In the genomic region with DNA sequence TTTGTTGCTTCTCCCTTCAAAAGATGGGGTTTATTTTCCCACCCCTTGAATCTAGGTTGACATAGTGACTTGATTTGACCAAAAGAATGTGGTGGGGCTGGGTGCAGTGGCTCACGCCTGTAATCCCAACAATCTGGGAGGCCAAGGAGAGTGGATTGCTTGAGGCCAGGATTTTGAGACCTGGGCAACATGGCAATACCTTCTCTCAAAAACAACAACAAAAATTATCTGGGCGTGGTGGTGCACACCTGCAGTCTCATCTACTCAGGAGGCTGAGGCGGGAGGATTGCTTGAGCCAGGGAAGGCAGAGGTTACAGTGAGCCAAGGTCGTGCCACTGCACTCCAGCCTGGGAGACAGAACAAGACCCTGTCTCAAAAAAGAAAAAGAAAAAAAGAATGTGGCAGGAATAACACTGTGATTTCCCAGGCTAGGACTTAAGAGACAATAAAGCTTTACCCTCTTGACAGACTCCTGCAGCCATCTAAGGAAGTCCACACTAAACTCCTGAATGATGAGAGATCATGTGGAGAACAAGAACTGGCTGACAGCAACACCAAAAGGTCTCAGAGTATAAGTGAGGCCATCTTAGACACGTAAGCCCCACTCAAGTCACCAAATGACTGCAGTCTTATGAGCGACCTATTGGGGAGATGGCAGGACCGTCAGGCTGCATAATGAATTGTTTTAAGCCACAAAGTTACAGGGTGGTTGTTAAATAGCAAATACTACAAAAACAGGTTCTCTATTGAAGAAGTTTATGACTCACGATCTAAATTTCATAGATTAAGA, we compare ENCODE assay signal across 15 cellular contexts. TPM values are rescaled to one million over a fixed set of nuclear protein-coding genes. Genes with fewer than 3 reads are reported as not detected.
DNase-seq lines count a peak whose midpoint lies in the region; ATAC-seq, FAIRE-seq and TF ChIP-seq lines count a peak whose summit lies in the region.
"Had no signal": no experiment of that assay in that cellular context is flagged by ENCODE, and none has a peak within 500 bp of the region (broad histone marks: within the 10 kb centered on the region; RNA-seq: fewer than 3 reads in every experiment).

No MANE protein-coding gene starts in this region.

- RAD21 ChIA-PET in GM12878 (lab: Charles Lee; ENCODE audit: unreplicated experiment): no interaction called here

- DNase-seq in cardiac muscle cell (ENCODE audit: low read depth in 1 of 2, low spot score in 1 of 2): no peak
- DNase-seq in Right ventricle myocardium inferior (ENCODE audit: missing footprints): no peak
- no peak for DNase-seq in GM12878 (ENCODE audit: low read depth, low spot score)
- no peak for DNase-seq in lower lobe of right lung
- no peak for DNase-seq in vagina (ENCODE audit: extremely low spot score in 2 of 2)
- DNase-seq in middle frontal gyrus (ENCODE audit: extremely low spot score, low spot score): no peak
- DNase-seq: activated CD8-positive, alpha-beta memory T cell treated with anti-CD3 and anti-CD28 coated beads for 24 hours; activated effector memory CD4-positive, alpha-beta T cell treated with anti-CD3 and anti-CD28 coated beads, Interleukin-2, amount 50 U/mL, for 16 hours; left colon; NCI-H187 treated with DMSO at 0.1 percent for 48 hours; NCI-H748 treated with DMSO at 0.1 percent for 48 hours; nephron progenitor cell; stimulated activated naive B cell treated with anti-CD40 and anti-IgM and Interleukin-4, amounts not matched to agents 10 μg/mL and 1 μg/mL and 100 μg/mL, for 72 hours had no signal

- CTCF ChIA-PET in GM12878 (lab: Yijun Ruan, JAX): no interaction called here

- H3K9ac ChIP-seq in GM12878 (ENCODE audit: control insufficient read depth, insufficient read depth, low read length): no peak overlapping the region

- H3K9me3 ChIP-seq in cardiac muscle cell (ENCODE audit: low read depth): no peaks in the 10 kb centered on the region
- H3K9me3 ChIP-seq in GM12878 (replicated peaks; ENCODE audit: control insufficient read depth, insufficient read depth, low read length): no peaks in the 10 kb centered on the region
- H3K9me3 ChIP-seq in lower lobe of right lung: no peaks in the 10 kb centered on the region
- H3K9me3 ChIP-seq in vagina: no peaks in the 10 kb centered on the region

- no peaks in the 10 kb centered on the region for H3K79me2 ChIP-seq in GM12878 (ENCODE audit: control insufficient read depth, insufficient read depth, low read length)

- H3K4me2 ChIP-seq in GM12878 (ENCODE audit: control insufficient read depth, insufficient read depth): no peak overlapping the region

- H3K4me1 ChIP-seq in cardiac muscle cell (ENCODE audit: low read depth) (peaks cover 15% of the 10 kb centered on the region), GM12878 (ENCODE audit: control insufficient read depth, insufficient read depth, low read length) (no peaks in the 10 kb centered on the region), lower lobe of right lung (peaks cover 22% of the 10 kb centered on the region), vagina (peaks cover 21% of the 10 kb centered on the region)

- SMC1A ChIA-PET in GM12878 (lab: Charles Lee; ENCODE audit: uncharacterized antibody, unreplicated experiment): no interaction called here

- no peak for TF ChIP-seq EP300 in GM12878 (IDR thresholded peaks at IDR 0.05; ENCODE audit: borderline replicate concordance in 1 of 2, control insufficient read depth in 1 of 2, low read depth in 2 of 2, low read length in 2 of 2)

- TF ChIP-seq CTCF in cardiac muscle cell (IDR thresholded peaks at IDR 0.05; ENCODE audit: low read depth, low read length) (no peak), GM12878 (IDR thresholded peaks at IDR 0.05 in 2 of 3, conservative IDR thresholded peaks at IDR 0.05 in 1 of 3; ENCODE audit: control insufficient read depth in 2 of 3, extremely low read depth in 1 of 3, insufficient read depth in 1 of 3, low read depth in 3 of 3, low read length in 3 of 3) (no peak), lower lobe of right lung (IDR thresholded peaks at IDR 0.05) (no peak), vagina (IDR thresholded peaks at IDR 0.05) (no peak)

- H3K27ac ChIP-seq in cardiac muscle cell: peak overlapping the region; percentile 30
- no peak overlapping the region for H3K27ac ChIP-seq in GM12878 (ENCODE audit: control insufficient read depth, insufficient read depth)
- H3K27ac ChIP-seq in lower lobe of right lung: peak overlapping the region; percentile 51
- H3K27ac ChIP-seq in vagina: peak overlapping the region; percentile 42

- ATAC-seq in Right ventricle myocardium inferior (no peak), GM12878 (no peak), lower lobe of right lung (peak; percentile 18 to 37), HG02884 (IDR thresholded peaks at IDR 0.05; ENCODE audit: unreplicated experiment) (no peak), GM21825 (IDR thresholded peaks at IDR 0.05; ENCODE audit: unreplicated experiment) (no peak)
- ATAC-seq: left colon; stimulated activated naive B cell treated with anti-CD40 and anti-IgM and Interleukin-4, amounts not matched to agents 10 μg/mL and 1 μg/mL and 100 μg/mL, for 72 hours had no signal

- POLR2A ChIA-PET in GM12878 (lab: Charles Lee): interaction anchor here (0.5 kb wide), 1 partner anchor 8 kb away, joined by 7 read pairs; no protein-coding TSS in a partner anchor

- in situ Hi-C loops in GM12878 (cut with MboI): no loop called here

- no peaks in the 10 kb centered on the region for H3K36me3 ChIP-seq in cardiac muscle cell
- H3K36me3 ChIP-seq in GM12878 (ENCODE audit: control insufficient read depth in 2 of 2, insufficient read depth in 2 of 2, low read length in 1 of 2): no peaks in the 10 kb centered on the region
- no peaks in the 10 kb centered on the region for H3K36me3 ChIP-seq in lower lobe of right lung
- no peaks in the 10 kb centered on the region for H3K36me3 ChIP-seq in vagina

- FAIRE-seq in GM12878 (lab: Jason Lieb, UNC): no peak

- no peak for TF ChIP-seq RAD21 in GM12878 (IDR thresholded peaks at IDR 0.05; ENCODE audit: insufficient read depth, low read depth, low read length)

- intact Hi-C loops in Right ventricle myocardium inferior (cut with DNase I): no loop called here
- intact Hi-C loops in GM12878 (cut with micrococcal nuclease; ENCODE audit: unreplicated experiment): no loop called here
- intact Hi-C loops in lower lobe of right lung (cut with DNase I): no loop called here
- intact Hi-C loops in vagina (cut with DNase I): no loop called here

- no peaks in the 10 kb centered on the region for H4K20me1 ChIP-seq in GM12878 (ENCODE audit: control insufficient read depth, insufficient read depth)

- no TSS peak for BruUV-seq in GM12878 (replicated peaks; lab: Mats Ljungman, UMichigan)

- 58% methylated on average over 8 of the region's 8 CpGs for WGBS in GM12878 (ENCODE audit: insufficient coverage, insufficient replicate concordance, low lambda C conversion rate, missing lambda C conversion rate)

- H3K27me3 ChIP-seq in cardiac muscle cell (no peaks in the 10 kb centered on the region), GM12878 (replicated peaks in 1 of 2; ENCODE audit: control insufficient read depth in 2 of 2, insufficient read depth in 2 of 2, low read length in 1 of 2) (no peaks in the 10 kb centered on the region), lower lobe of right lung (ENCODE audit: low read depth) (no peaks in the 10 kb centered on the region), vagina (no peaks in the 10 kb centered on the region)

- H3K4me3 ChIP-seq in cardiac muscle cell (no peak overlapping the region), GM12878 (no peak overlapping the region), lower lobe of right lung (no peak overlapping the region), vagina (no peak overlapping the region)

- H2AFZ ChIP-seq in GM12878 (ENCODE audit: control insufficient read depth, low read depth, low read length): no peak overlapping the region

- TF ChIP-seq POLR2A in GM12878 (IDR thresholded peaks at IDR 0.05; ENCODE audit: low read depth, low read length) (no peak), vagina (IDR thresholded peaks at IDR 0.05) (no peak)

TF ChIP-seq in GM12878, 131 proteins besides CTCF, POLR2A, EP300 and RAD21:
- TF ChIP-seq YY1 (IDR thresholded peaks at IDR 0.05; ENCODE audit: low read depth, low read length) (0 out of 2 replicates have a peak, but pooled peaks have one; percentile 9), ETV6 (conservative IDR thresholded peaks at IDR 0.05 in 1 of 2, IDR thresholded peaks at IDR 0.05 in 1 of 2; ENCODE audit: borderline replicate concordance in 1 of 2, low read depth in 1 of 2) (no peak)

RNA-seq across cellular contexts. Expression of a gene that starts 37.0 kb away (rescaled TPM):
- total RNA-seq in cardiac muscle cell (13.1 and 20.4 TPM in 2 replicates), Right ventricle myocardium inferior (12.7 TPM), GM12878 (2014; rRNA removed) (4.2 and 4.3 TPM in 2 replicates), GM12878 (2014; rRNA removed; fragmentation: Illumina TruSeq; extraction: Trizol) (4.6 and 4.9 TPM in 2 replicates), GM12878 (2021) (8.3 and 9.5 TPM in 2 replicates), lower lobe of right lung (25.4 TPM), vagina (15.7 TPM)
- polyA plus RNA-seq in cardiac muscle cell (10.2 and 11.8 TPM in 2 replicates), GM12878 (2011; rRNA removed) (5.6 and 6.1 TPM in 2 replicates), GM12878 (2014; fragmentation: Illumina TruSeq; extraction: Trizol) (3.6 and 4.9 TPM in 2 replicates), GM12878 (2014; fragmentation: Nextera tagmentation; extraction: Ambion mirVana) (1 to 10 TPM; 1.2 TPM), GM12878 (2014; rRNA removed) (3.5 and 3.8 TPM in 2 replicates), GM12878 (2016; fragmentation: Nextera tagmentation; extraction: Ambion mirVana) (1 to 10 TPM; 5.3 to 5.4 TPM)
- total RNA-seq in GM12878 (2013; cell fraction: nucleolus; rRNA removed): 28.9 and 33.5 TPM in 2 replicates
- 2.2 TPM for polyA plus RNA-seq in GM12878 (2011; ENCODE audit: low read depth)
- polyA plus RNA-seq in GM12878 (2011; cell fraction: cytosol; rRNA removed): 3.9 and 5.5 TPM in 2 replicates
- polyA plus RNA-seq in GM12878 (2011; cell fraction: nucleus; rRNA removed): 4.6 and 5.5 TPM in 2 replicates
- polyA plus RNA-seq in GM12878 (2012): 2.4 and 3.2 TPM in 2 replicates
- 9.2 and 9.4 TPM in 2 replicates for polyA minus RNA-seq in GM12878 (2011; rRNA and poly(A)+ RNA removed)
- 3.1 and 3.7 TPM in 2 replicates for polyA minus RNA-seq in GM12878 (2011; cell fraction: cytosol; rRNA and poly(A)+ RNA removed)
- polyA minus RNA-seq in GM12878 (2011; cell fraction: nucleus; rRNA and poly(A)+ RNA removed): 2.4 and 3.3 TPM in 2 replicates

Comparison
In these comparisons a context has a peak if more than half of its experiments do, and no peak if none do; other contexts are left out.
1. ATAC-seq: peak in lower lobe of right lung (2 of 2); none in Right ventricle myocardium inferior (single experiment), GM12878 (single experiment), HG02884 (single experiment) and GM21825 (single experiment).